In genomic region chr12:66241061-66242043, GRCh38 we compare ENCODE assay signal across 12 cellular contexts. TPM values are rescaled to one million over a fixed set of nuclear protein-coding genes. Genes with fewer than 3 reads are reported as not detected.
DNase-seq lines count a peak whose midpoint lies in the region; TF ChIP-seq lines count a peak whose summit lies in the region.
"Had no signal": no experiment of that assay in that cellular context is flagged by ENCODE, and none has a peak within 500 bp of the region (broad histone marks: within the 10 kb centered on the region; RNA-seq: fewer than 3 reads in every experiment).

No MANE protein-coding gene starts in this region.

- peaks cover 0 to 38% (median 0%) of the 10 kb centered on the region in 11 experiments; a peak in 4 of 22 replicates for H3K36me3 ChIP-seq in BLaER1 treated with 17β-estradiol and CSF1 and Interleukin-3, amounts not matched to agents 10 nM and 100 nM
- H3K36me3 ChIP-seq in MM.1S (replicated peaks; ENCODE audit: insufficient read depth, low read length) (no peaks in the 10 kb centered on the region), mesenchymal stem cell (ENCODE audit: control insufficient read depth in 1 of 2, insufficient read depth in 2 of 2, low read depth in 1 of 2, low read length in 2 of 2) (peaks cover 0 to 18% of the 10 kb centered on the region in 2 experiments)

- H3K9me3 ChIP-seq in BLaER1 treated with 17β-estradiol and CSF1 and Interleukin-3, amounts not matched to agents 10 nM and 100 nM (replicated peaks in 1 of 11): no peaks in the 10 kb centered on the region; a peak in 1 of 22 replicates
- H3K9me3 ChIP-seq in MM.1S (replicated peaks; ENCODE audit: insufficient read depth, low read length) (no peaks in the 10 kb centered on the region), mesenchymal stem cell (ENCODE audit: control insufficient read depth, low read length) (no peaks in the 10 kb centered on the region)
- H3K9me3 ChIP-seq: tibial nerve had no signal

- no peak overlapping the region for H4K8ac ChIP-seq in mesenchymal stem cell (ENCODE audit: low read length)

- no peak overlapping the region for H4K91ac ChIP-seq in mesenchymal stem cell (ENCODE audit: low read length)

- no peak overlapping the region for H3K23ac ChIP-seq in mesenchymal stem cell (ENCODE audit: low read length in 2 of 2)

- H3K27me3 Mint-ChIP-seq in activated CD4-positive, alpha-beta T cell treated with anti-CD3 and anti-CD28 coated beads, Interleukin-2, amount 10 ng/mL, durations not matched to agents 7 days and 5 days: peaks cover 15% of the 10 kb centered on the region

- H2BK5ac ChIP-seq in mesenchymal stem cell (ENCODE audit: low read depth, low read length, poor library complexity, severe bottlenecking): no peak overlapping the region

- H3K4ac ChIP-seq in mesenchymal stem cell (ENCODE audit: low read depth in 1 of 2, low read length in 2 of 2): no peak overlapping the region

- H3K4me2 ChIP-seq in BLaER1 treated with 17β-estradiol and CSF1 and Interleukin-3, amounts not matched to agents 10 nM and 100 nM: peak overlapping the region in 8 of 11 experiments; percentile 2 to 85 (median 68); a peak in 12 of 22 replicates
- H3K4me2 ChIP-seq in MM.1S (ENCODE audit: low read depth, low read length): no peak overlapping the region
- no peak overlapping the region for H3K4me2 ChIP-seq in mesenchymal stem cell (ENCODE audit: low read length, poor library complexity, severe bottlenecking)

- DNase-seq in MM.1S (peak; percentile 42), cardiac fibroblast (ENCODE audit: low read depth in 2 of 2) (peak; percentile 91), mesenchymal stem cell (peak; percentile 75), iPS-NIHi11 (ENCODE audit: low spot score) (no peak)
- no peak for DNase-seq in activated CD4-positive, alpha-beta T cell treated with anti-CD3 and anti-CD28 coated beads, Interleukin-2, amount 10 ng/mL, durations not matched to agents 7 days and 5 days
- no peak for DNase-seq in stimulated activated CD4-positive, alpha-beta T cell treated with anti-CD3 and anti-CD28 coated beads, Interleukin-12 subunit alpha, Interleukin-12 subunit beta, amount 100 ng/mL, for 4 hours
- no peak for DNase-seq in activated CD8-positive, alpha-beta memory T cell treated with anti-CD3 and anti-CD28 coated beads, Interleukin-2, amount 50 U/mL, for 4 hours
- DNase-seq: DMS79; stimulated activated CD4-positive, alpha-beta T cell treated with anti-CD3 and anti-CD28 coated beads, Interleukin-1b, Interleukin-23, amount 100 ng/mL, for 48 hours had no signal

- H3K36me3 Mint-ChIP-seq in activated CD4-positive, alpha-beta T cell treated with anti-CD3 and anti-CD28 coated beads, Interleukin-2, amount 10 ng/mL, durations not matched to agents 7 days and 5 days (ENCODE audit: low read depth): no peaks in the 10 kb centered on the region

- H3K79me2 ChIP-seq in MM.1S (ENCODE audit: low read length): no peaks in the 10 kb centered on the region

- no peaks in the 10 kb centered on the region for H3K4me1 Mint-ChIP-seq in activated CD4-positive, alpha-beta T cell treated with anti-CD3 and anti-CD28 coated beads, Interleukin-2, amount 10 ng/mL, durations not matched to agents 7 days and 5 days

- no peaks in the 10 kb centered on the region for H4K20me1 ChIP-seq in BLaER1 treated with 17β-estradiol and CSF1 and Interleukin-3, amounts not matched to agents 10 nM and 100 nM
- H4K20me1 ChIP-seq in MM.1S (ENCODE audit: insufficient read depth, low read length): no peaks in the 10 kb centered on the region

- peak overlapping the region in 3 of 11 experiments; percentile 60 to 61 (median 60); a peak in 5 of 22 replicates for H3K9ac ChIP-seq in BLaER1 treated with 17β-estradiol and CSF1 and Interleukin-3, amounts not matched to agents 10 nM and 100 nM
- no peak overlapping the region for H3K9ac ChIP-seq in MM.1S (ENCODE audit: low read length)
- H3K9ac ChIP-seq in mesenchymal stem cell (ENCODE audit: low read length): no peak overlapping the region

- no peak overlapping the region for H3K18ac ChIP-seq in mesenchymal stem cell (ENCODE audit: low read depth in 1 of 2, low read length in 2 of 2)

- H3F3A ChIP-seq in MM.1S (ENCODE audit: insufficient read depth, low read length): no peaks in the 10 kb centered on the region

- H3K14ac ChIP-seq in mesenchymal stem cell (ENCODE audit: low read length in 2 of 2): no peak overlapping the region

- CTCF ChIA-PET in activated CD4-positive, alpha-beta T cell treated with anti-CD3 and anti-CD28 coated beads, Interleukin-2, amount 10 ng/mL, durations not matched to agents 7 days and 5 days (lab: Charles Lee): no interaction called here

- H3K27ac Mint-ChIP-seq in activated CD4-positive, alpha-beta T cell treated with anti-CD3 and anti-CD28 coated beads, Interleukin-2, amount 10 ng/mL, durations not matched to agents 7 days and 5 days: no peak overlapping the region

- H3K4me1 ChIP-seq in BLaER1 treated with 17β-estradiol and CSF1 and Interleukin-3, amounts not matched to agents 10 nM and 100 nM: peaks cover 0 to 81% (median 34%) of the 10 kb centered on the region in 10 experiments; a peak in 13 of 20 replicates
- no peaks in the 10 kb centered on the region for H3K4me1 ChIP-seq in MM.1S (ENCODE audit: low read length)
- H3K4me1 ChIP-seq in mesenchymal stem cell (ENCODE audit: control insufficient read depth, insufficient read depth, low read depth, low read length): no peaks in the 10 kb centered on the region

- H3K9me3 Mint-ChIP-seq in activated CD4-positive, alpha-beta T cell treated with anti-CD3 and anti-CD28 coated beads, Interleukin-2, amount 10 ng/mL, durations not matched to agents 7 days and 5 days: no peaks in the 10 kb centered on the region

- POLR2A ChIA-PET in activated CD4-positive, alpha-beta T cell treated with anti-CD3 and anti-CD28 coated beads, Interleukin-2, amount 10 ng/mL, durations not matched to agents 7 days and 5 days (lab: Charles Lee): no interaction called here

- TF ChIP-seq CTCF in MM.1S (IDR thresholded peaks at IDR 0.05; ENCODE audit: low read length): no peak
- no peak for TF ChIP-seq CTCF in cardiac fibroblast (IDR thresholded peaks at IDR 0.05; ENCODE audit: low read depth, low read length)

- H2BK15ac ChIP-seq in mesenchymal stem cell (ENCODE audit: low read depth, poor library complexity, severe bottlenecking): no peak overlapping the region

- H2AFZ ChIP-seq in MM.1S (ENCODE audit: low read length): no peak overlapping the region
- no peak overlapping the region for H2AFZ ChIP-seq in mesenchymal stem cell (ENCODE audit: low read depth, low read length)

- H2BK120ac ChIP-seq in mesenchymal stem cell (ENCODE audit: low read depth, low read length): no peak overlapping the region

- no peaks in the 10 kb centered on the region for H3K9me2 ChIP-seq in MM.1S (replicated peaks; ENCODE audit: insufficient read depth, low read length)

- no peak overlapping the region for H3K4me3 ChIP-seq in BLaER1 treated with 17β-estradiol and CSF1 and Interleukin-3, amounts not matched to agents 10 nM and 100 nM
- no peak overlapping the region for H3K4me3 ChIP-seq in MM.1S (ENCODE audit: low read length)
- no peak overlapping the region for H3K4me3 ChIP-seq in cardiac fibroblast (replicated peaks in 1 of 2; ENCODE audit: low read depth in 2 of 2, low read length in 2 of 2)
- H3K4me3 ChIP-seq in mesenchymal stem cell (ENCODE audit: insufficient read depth in 1 of 2, low read depth in 1 of 2, low read length in 2 of 2): no peak overlapping the region
- H3K4me3 ChIP-seq: lung, tibial nerve had no signal

- H2AK5ac ChIP-seq in mesenchymal stem cell (ENCODE audit: low read length, severe bottlenecking): no peak overlapping the region

- no peaks in the 10 kb centered on the region for H3K79me1 ChIP-seq in mesenchymal stem cell (replicated peaks; ENCODE audit: low read length, poor library complexity, severe bottlenecking)

- H2BK12ac ChIP-seq in mesenchymal stem cell (ENCODE audit: low read length in 2 of 2): no peak overlapping the region

- 77% methylated on average over 6 of the region's 7 CpGs for WGBS in mesenchymal stem cell

- peaks cover 0 to 11% (median 9%) of the 10 kb centered on the region in 11 experiments; a peak in 18 of 22 replicates for H3K27me3 ChIP-seq in BLaER1 treated with 17β-estradiol and CSF1 and Interleukin-3, amounts not matched to agents 10 nM and 100 nM
- H3K27me3 ChIP-seq in MM.1S (replicated peaks; ENCODE audit: insufficient read depth, low read length) (no peaks in the 10 kb centered on the region), mesenchymal stem cell (ENCODE audit: control insufficient read depth in 1 of 2, insufficient read depth in 1 of 2, low read length in 2 of 2) (peaks cover 0 to 31% of the 10 kb centered on the region in 2 experiments)
- H3K27me3 ChIP-seq: tibial nerve had no signal

- no peak overlapping the region for H3K4me3 Mint-ChIP-seq in activated CD4-positive, alpha-beta T cell treated with anti-CD3 and anti-CD28 coated beads, Interleukin-2, amount 10 ng/mL, durations not matched to agents 7 days and 5 days

- H3K27ac ChIP-seq in BLaER1 treated with 17β-estradiol and CSF1 and Interleukin-3, amounts not matched to agents 10 nM and 100 nM: peak overlapping the region in 7 of 11 experiments; percentile 22 to 84 (median 66); a peak in 12 of 22 replicates
- no peak overlapping the region for H3K27ac ChIP-seq in MM.1S (ENCODE audit: low read length)
- H3K27ac ChIP-seq in mesenchymal stem cell (ENCODE audit: low read length, poor library complexity, severe bottlenecking): no peak overlapping the region

RNA-seq across cellular contexts. Expression of gene IRAK3, which starts 52.3 kb away (rescaled TPM):
- 0.58 TPM for polyA plus RNA-seq in mesenchymal stem cell (2013, experiment 1 of 2)
- polyA plus RNA-seq in mesenchymal stem cell (2013, experiment 2 of 2): 0.92 TPM
- under 1 TPM; 0.77 to 0.89 TPM for total RNA-seq in activated CD4-positive, alpha-beta T cell treated with anti-CD3 and anti-CD28 coated beads, Interleukin-2, amount 10 ng/mL, durations not matched to agents 7 days and 5 days

Comparison
In these comparisons a context has a peak if more than half of its experiments do, and no peak if none do; other contexts are left out.
1. H3K27ac ChIP-seq: peak in BLaER1 treated with 17β-estradiol and CSF1 and Interleukin-3, amounts not matched to agents 10 nM and 100 nM (7 of 11); none in MM.1S (single experiment) and mesenchymal stem cell (single experiment).
2. H3K4me2 ChIP-seq: peak in BLaER1 treated with 17β-estradiol and CSF1 and Interleukin-3, amounts not matched to agents 10 nM and 100 nM (8 of 11); none in MM.1S (single experiment) and mesenchymal stem cell (single experiment).
3. DNase-seq: peak in MM.1S (single experiment), cardiac fibroblast (2 of 2) and mesenchymal stem cell (single experiment); none in activated CD4-positive, alpha-beta T cell treated with anti-CD3 and anti-CD28 coated beads, Interleukin-2, amount 10 ng/mL, durations not matched to agents 7 days and 5 days (single experiment), stimulated activated CD4-positive, alpha-beta T cell treated with anti-CD3 and anti-CD28 coated beads, Interleukin-12 subunit alpha, Interleukin-12 subunit beta, amount 100 ng/mL, for 4 hours (single experiment), activated CD8-positive, alpha-beta memory T cell treated with anti-CD3 and anti-CD28 coated beads, Interleukin-2, amount 50 U/mL, for 4 hours (single experiment) and iPS-NIHi11 (single experiment).